In the genomic region with DNA sequence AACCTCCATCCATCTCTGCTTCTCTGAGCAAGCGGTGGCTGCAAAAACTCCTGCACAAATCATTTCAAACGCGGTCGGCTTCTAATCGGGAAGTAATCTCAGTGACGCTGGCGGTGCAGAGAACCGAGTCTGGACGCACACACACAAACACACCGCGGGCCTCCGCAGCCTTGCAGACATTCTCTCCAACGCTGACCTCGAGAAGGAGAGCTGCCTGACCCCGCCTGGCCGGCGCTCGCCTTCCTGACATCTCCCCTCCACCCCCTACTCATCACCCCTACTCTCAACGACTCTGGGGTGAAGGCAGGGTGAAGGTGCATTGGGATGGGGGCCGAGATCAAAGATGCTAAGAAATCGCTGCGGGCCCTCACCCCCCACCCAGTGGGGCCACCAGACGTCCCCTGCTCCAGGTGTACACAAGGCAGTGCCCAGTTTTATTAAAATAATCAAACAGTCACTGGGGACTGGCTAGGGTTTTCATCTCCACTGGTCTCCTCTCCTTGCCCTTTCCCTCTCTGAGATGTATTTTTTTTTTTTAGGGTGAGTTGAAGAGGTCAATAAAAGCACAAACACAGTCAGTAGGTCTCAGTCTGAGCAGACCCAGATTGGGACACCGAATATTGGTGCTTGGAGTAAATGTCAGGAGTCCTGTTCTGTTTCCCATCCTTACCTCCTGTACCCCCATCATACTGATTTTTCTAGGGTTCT, we compare ENCODE assay signal across 12 cellular contexts. TPM values are rescaled to one million over a fixed set of nuclear protein-coding genes. Genes with fewer than 3 reads are reported as not detected.
A peak's percentile ranks its signal among the peaks of the same experiment; 100 is the strongest.
DNase-seq lines count a peak whose midpoint lies in the region; ATAC-seq and TF ChIP-seq lines count a peak whose summit lies in the region.
"Had no signal": no experiment of that assay in that cellular context is flagged by ENCODE, and none has a peak within 500 bp of the region (broad histone marks: within the 10 kb centered on the region; RNA-seq: fewer than 3 reads in every experiment).

No MANE protein-coding gene starts in this region.

- H3K4me1 ChIP-seq in hepatocyte (ENCODE audit: insufficient read depth) (no peaks in the 10 kb centered on the region), urinary bladder (ENCODE audit: insufficient read depth) (no peaks in the 10 kb centered on the region)
- H3K4me1 ChIP-seq: parathyroid adenoma had no signal

- H2AFZ ChIP-seq in hepatocyte: no peak overlapping the region
- H2AFZ ChIP-seq: parathyroid adenoma had no signal

- H3K4me3 Mint-ChIP-seq in activated naive CD8-positive, alpha-beta T cell treated with anti-CD3 and anti-CD28 coated beads, Interleukin-2, amount 10 ng/mL, durations not matched to agents 7 days and 5 days: no peak overlapping the region

- peaks cover 2% of the 10 kb centered on the region for H3K36me3 Mint-ChIP-seq in activated naive CD8-positive, alpha-beta T cell treated with anti-CD3 and anti-CD28 coated beads, Interleukin-2, amount 10 ng/mL, durations not matched to agents 7 days and 5 days

- POLR2A ChIA-PET in activated naive CD8-positive, alpha-beta T cell treated with anti-CD3 and anti-CD28 coated beads, Interleukin-2, amount 10 ng/mL, durations not matched to agents 7 days and 5 days (lab: Charles Lee): no interaction called here

- no peaks in the 10 kb centered on the region for H4K20me1 ChIP-seq in hepatocyte (ENCODE audit: insufficient read depth, poor library complexity, severe bottlenecking)

- TF ChIP-seq CTCF in hepatocyte (IDR thresholded peaks at IDR 0.05; ENCODE audit: poor library complexity): no peak

- peaks cover 97% of the 10 kb centered on the region for H3K27me3 Mint-ChIP-seq in activated naive CD8-positive, alpha-beta T cell treated with anti-CD3 and anti-CD28 coated beads, Interleukin-2, amount 10 ng/mL, durations not matched to agents 7 days and 5 days

- no peaks in the 10 kb centered on the region for H3K9me2 ChIP-seq in hepatocyte (replicated peaks; ENCODE audit: insufficient read depth)

- H3K4me3 ChIP-seq in hepatocyte (peak overlapping the region; percentile 18), urinary bladder (ENCODE audit: low read depth, low read length) (peak overlapping the region; percentile 57)
- H3K4me3 ChIP-seq: thyroid gland had no signal

- intact Hi-C loops in Right ventricle myocardium superior (cut with DNase I): no loop called here
- intact Hi-C loops in left cardiac atrium (cut with DNase I): loop anchor here (5.0 to 10.0 kb wide), 2 partner anchors 36 to 68 kb away; no protein-coding TSS in a partner anchor

- no peaks in the 10 kb centered on the region for H3K36me3 ChIP-seq in hepatocyte (replicated peaks; ENCODE audit: insufficient read depth, low read depth)
- no peaks in the 10 kb centered on the region for H3K36me3 ChIP-seq in urinary bladder (ENCODE audit: insufficient read depth)
- H3K36me3 ChIP-seq: thyroid gland had no signal

- no peaks in the 10 kb centered on the region for H3K9me3 ChIP-seq in hepatocyte (ENCODE audit: low read depth)
- H3K9me3 ChIP-seq: thyroid gland had no signal

- peaks cover 4% of the 10 kb centered on the region for H3K9me3 Mint-ChIP-seq in activated naive CD8-positive, alpha-beta T cell treated with anti-CD3 and anti-CD28 coated beads, Interleukin-2, amount 10 ng/mL, durations not matched to agents 7 days and 5 days

- ATAC-seq in Right ventricle myocardium superior (ENCODE audit: poor library complexity): no peak
- ATAC-seq in left cardiac atrium: no peak
- no peak for ATAC-seq in activated naive CD8-positive, alpha-beta T cell treated with anti-CD3 and anti-CD28 coated beads, Interleukin-2, amount 10 ng/mL, durations not matched to agents 7 days and 5 days (ENCODE audit: low read depth)

- peak; percentile 44 for DNase-seq in Right ventricle myocardium superior
- DNase-seq in left cardiac atrium: no peak
- DNase-seq in activated naive CD8-positive, alpha-beta T cell treated with anti-CD3 and anti-CD28 coated beads, Interleukin-2, amount 10 ng/mL, durations not matched to agents 7 days and 5 days: no peak
- no peak for DNase-seq in hepatocyte (ENCODE audit: low spot score)
- no peak for DNase-seq in activated T-cell treated with anti-CD3 and anti-CD28 coated beads for 4 hours
- DNase-seq in NCI-H69 (lab: John Stamatoyannopoulos, UW): no peak
- no peak for DNase-seq in activated CD4-positive, alpha-beta T cell treated with anti-CD3 and anti-CD28 coated beads, Interleukin-2, amount 50 U/mL, for 48 hours
- DNase-seq: amniotic stem cell, DMS 273 treated with DMSO at 0.1 percent for 48 hours, thyroid gland had no signal

- H3K27ac ChIP-seq in hepatocyte: peak overlapping the region; percentile 93
- no peak overlapping the region for H3K27ac ChIP-seq in urinary bladder (ENCODE audit: low read depth)
- H3K27ac ChIP-seq: parathyroid adenoma, thyroid gland had no signal

- H3K27me3 ChIP-seq in hepatocyte: peaks cover 98% of the 10 kb centered on the region

- H3K4me2 ChIP-seq in hepatocyte: peak overlapping the region; percentile 86

- H3K27ac Mint-ChIP-seq in activated naive CD8-positive, alpha-beta T cell treated with anti-CD3 and anti-CD28 coated beads, Interleukin-2, amount 10 ng/mL, durations not matched to agents 7 days and 5 days: peak overlapping the region; percentile 83

- H3K79me2 ChIP-seq in hepatocyte: peaks cover 85% of the 10 kb centered on the region
- H3K79me2 ChIP-seq: parathyroid adenoma had no signal

- peaks cover 9% of the 10 kb centered on the region for H3K4me1 Mint-ChIP-seq in activated naive CD8-positive, alpha-beta T cell treated with anti-CD3 and anti-CD28 coated beads, Interleukin-2, amount 10 ng/mL, durations not matched to agents 7 days and 5 days

- WGBS in hepatocyte (ENCODE audit: low lambda C conversion rate, missing lambda C conversion rate): 4% methylated on average over 23 of the region's 24 CpGs
- 18% methylated on average over 24 of the region's 24 CpGs for WGBS in urinary bladder

RNA-seq across cellular contexts. Expression of a gene that starts 0.5 kb away (rescaled TPM):
- total RNA-seq in Right ventricle myocardium superior (66.6 TPM), left cardiac atrium (100 to 1,000 TPM; 116 to 236 TPM), hepatocyte (12.3 and 13.0 TPM in 2 replicates), urinary bladder (6.2 TPM)
- total RNA-seq in activated naive CD8-positive, alpha-beta T cell treated with anti-CD3 and anti-CD28 coated beads, Interleukin-2, amount 10 ng/mL, durations not matched to agents 7 days and 5 days: not detected
- polyA plus RNA-seq in hepatocyte (6.3 and 10.8 TPM in 2 replicates), urinary bladder (12.9 TPM)
